In the genomic region with DNA sequence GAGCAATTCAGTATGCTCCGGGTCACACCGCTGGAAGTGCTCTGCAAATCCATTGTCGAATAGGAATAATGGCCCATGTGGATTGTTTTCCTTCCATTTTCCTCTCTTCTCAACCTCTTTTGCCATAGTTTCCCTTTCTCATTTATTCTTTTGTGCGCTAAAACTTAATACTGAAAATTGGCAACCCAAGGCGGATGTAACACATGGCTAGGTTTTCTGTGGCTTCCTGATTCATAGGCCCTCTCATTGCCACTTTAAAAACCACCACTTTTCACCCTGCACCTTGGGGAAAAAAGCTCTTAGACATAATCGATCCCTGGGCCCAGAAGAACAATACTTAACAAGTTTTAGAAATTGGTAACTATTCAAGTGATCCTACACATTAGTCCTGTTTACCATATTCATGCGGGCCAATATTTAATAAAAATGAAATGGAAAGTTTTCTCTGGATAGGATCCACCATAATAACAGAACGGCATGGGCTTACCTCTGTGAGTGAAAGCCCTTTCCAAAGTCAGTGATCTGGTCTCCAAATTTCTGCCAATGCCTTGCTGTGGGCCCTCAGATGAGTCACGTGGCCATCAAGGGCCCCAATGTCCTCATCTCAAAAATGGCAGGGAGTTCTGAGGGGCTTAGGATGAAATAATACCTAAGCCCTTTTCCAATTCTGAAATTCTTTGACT, we compare ENCODE assay signal across 1 cellular context.
TF ChIP-seq lines count a peak whose summit lies in the region.

No MANE protein-coding gene starts in this region.

TF ChIP-seq in WTC11, 78 proteins besides CTCF, POLR2A, EP300 and RAD21:
- TF ChIP-seq GRHL2 (CRISPR knock-in tag; IDR thresholded peaks at IDR 0.05; ENCODE audit: insufficient replicate concordance, severe bottlenecking) (no peak), USF1 (CRISPR knock-in tag; IDR thresholded peaks at IDR 0.05) (no peak), ZNF281 (CRISPR knock-in tag; IDR thresholded peaks at IDR 0.05) (no peak), IRF2 (CRISPR knock-in tag; IDR thresholded peaks at IDR 0.05; ENCODE audit: borderline replicate concordance, low read depth) (no peak), SMAD4 (CRISPR knock-in tag; IDR thresholded peaks at IDR 0.05) (no peak), ZNF232 (CRISPR knock-in tag; IDR thresholded peaks at IDR 0.05) (no peak), MXD4 (CRISPR knock-in tag; IDR thresholded peaks at IDR 0.05; ENCODE audit: borderline replicate concordance) (no peak), ZBTB21 (CRISPR knock-in tag; IDR thresholded peaks at IDR 0.05; ENCODE audit: borderline replicate concordance) (no peak)
- TF ChIP-seq, protein P1, sequence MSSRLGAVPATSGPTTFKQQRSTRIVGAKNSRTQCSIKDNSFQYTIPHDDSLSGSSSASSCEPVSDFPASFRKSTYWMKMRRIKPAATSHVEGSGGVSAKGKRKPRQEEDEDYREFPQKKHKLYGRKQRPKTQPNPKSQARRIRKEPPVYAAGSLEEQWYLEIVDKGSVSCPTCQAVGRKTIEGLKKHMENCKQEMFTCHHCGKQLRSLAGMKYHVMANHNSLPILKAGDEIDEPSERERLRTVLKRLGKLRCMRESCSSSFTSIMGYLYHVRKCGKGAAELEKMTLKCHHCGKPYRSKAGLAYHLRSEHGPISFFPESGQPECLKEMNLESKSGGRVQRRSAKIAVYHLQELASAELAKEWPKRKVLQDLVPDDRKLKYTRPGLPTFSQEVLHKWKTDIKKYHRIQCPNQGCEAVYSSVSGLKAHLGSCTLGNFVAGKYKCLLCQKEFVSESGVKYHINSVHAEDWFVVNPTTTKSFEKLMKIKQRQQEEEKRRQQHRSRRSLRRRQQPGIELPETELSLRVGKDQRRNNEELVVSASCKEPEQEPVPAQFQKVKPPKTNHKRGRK (CRISPR knock-in tag; IDR thresholded peaks at IDR 0.05; ENCODE audit: borderline replicate concordance): no peak
- TF ChIP-seq, protein P2, sequence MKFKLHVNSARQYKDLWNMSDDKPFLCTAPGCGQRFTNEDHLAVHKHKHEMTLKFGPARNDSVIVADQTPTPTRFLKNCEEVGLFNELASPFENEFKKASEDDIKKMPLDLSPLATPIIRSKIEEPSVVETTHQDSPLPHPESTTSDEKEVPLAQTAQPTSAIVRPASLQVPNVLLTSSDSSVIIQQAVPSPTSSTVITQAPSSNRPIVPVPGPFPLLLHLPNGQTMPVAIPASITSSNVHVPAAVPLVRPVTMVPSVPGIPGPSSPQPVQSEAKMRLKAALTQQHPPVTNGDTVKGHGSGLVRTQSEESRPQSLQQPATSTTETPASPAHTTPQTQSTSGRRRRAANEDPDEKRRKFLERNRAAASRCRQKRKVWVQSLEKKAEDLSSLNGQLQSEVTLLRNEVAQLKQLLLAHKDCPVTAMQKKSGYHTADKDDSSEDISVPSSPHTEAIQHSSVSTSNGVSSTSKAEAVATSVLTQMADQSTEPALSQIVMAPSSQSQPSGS (CRISPR knock-in tag; IDR thresholded peaks at IDR 0.05; ENCODE audit: borderline replicate concordance, low read depth): no peak
TF ChIP-seq in WTC11: peak in this region for 0.
